In genomic region chr7:151341357-151342101, GRCh38 we compare ENCODE assay signal across 1 cellular context.
A peak's percentile ranks its signal among the peaks of the same experiment; 100 is the strongest.
TF ChIP-seq lines count a peak whose summit lies in the region.

Gene NUB1 (plus strand): TSS chr7:151341812. CDS start chr7:151345350, 3,538 bp downstream.

TF ChIP-seq in SK-N-SH, 30 proteins besides CTCF, POLR2A, EP300 and RAD21 (continued from another document):
- no peak for TF ChIP-seq SMC3 (IDR thresholded peaks at IDR 0.05; ENCODE audit: low read depth, low read length)
- TF ChIP-seq FOSL2 (IDR thresholded peaks at IDR 0.05; ENCODE audit: borderline replicate concordance, low read depth), result no peak
- TF ChIP-seq CHD2 (IDR thresholded peaks at IDR 0.05; ENCODE audit: low read length, partially characterized antibody), result peak; percentile 72
- no peak for TF ChIP-seq TCF12 (IDR thresholded peaks at IDR 0.05)
- TF ChIP-seq EZH2phosphoT487 (IDR thresholded peaks at IDR 0.05; ENCODE audit: borderline replicate concordance, low read depth), result no peak
- TF ChIP-seq GATA2 (CRISPR knock-in tag; IDR thresholded peaks at IDR 0.05), result no peak
- TF ChIP-seq YY1 (IDR thresholded peaks at IDR 0.05; ENCODE audit: low read depth), result peak; percentile 40; the same call in 1 of the 2 replicates
- TF ChIP-seq FOXJ3 (CRISPR knock-in tag; IDR thresholded peaks at IDR 0.05), result no peak
- no peak for TF ChIP-seq FOXM1 (IDR thresholded peaks at IDR 0.05; ENCODE audit: low read depth)
- TF ChIP-seq, protein P1, sequence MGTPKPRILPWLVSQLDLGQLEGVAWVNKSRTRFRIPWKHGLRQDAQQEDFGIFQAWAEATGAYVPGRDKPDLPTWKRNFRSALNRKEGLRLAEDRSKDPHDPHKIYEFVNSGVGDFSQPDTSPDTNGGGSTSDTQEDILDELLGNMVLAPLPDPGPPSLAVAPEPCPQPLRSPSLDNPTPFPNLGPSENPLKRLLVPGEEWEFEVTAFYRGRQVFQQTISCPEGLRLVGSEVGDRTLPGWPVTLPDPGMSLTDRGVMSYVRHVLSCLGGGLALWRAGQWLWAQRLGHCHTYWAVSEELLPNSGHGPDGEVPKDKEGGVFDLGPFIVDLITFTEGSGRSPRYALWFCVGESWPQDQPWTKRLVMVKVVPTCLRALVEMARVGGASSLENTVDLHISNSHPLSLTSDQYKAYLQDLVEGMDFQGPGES (IDR thresholded peaks at IDR 0.05; ENCODE audit: low read depth, low read length), result no peak
- no peak for TF ChIP-seq PBX3 (IDR thresholded peaks at IDR 0.05)
- TF ChIP-seq POLR2AphosphoS5 (IDR thresholded peaks at IDR 0.05; ENCODE audit: low read depth, low read length), result peak; percentile 79
- no peak for TF ChIP-seq RCOR1 (IDR thresholded peaks at IDR 0.05; ENCODE audit: low read length)
- peak; percentile 94 for TF ChIP-seq MXI1 (IDR thresholded peaks at IDR 0.05; ENCODE audit: low read depth, low read length)
- TF ChIP-seq, protein P2, sequence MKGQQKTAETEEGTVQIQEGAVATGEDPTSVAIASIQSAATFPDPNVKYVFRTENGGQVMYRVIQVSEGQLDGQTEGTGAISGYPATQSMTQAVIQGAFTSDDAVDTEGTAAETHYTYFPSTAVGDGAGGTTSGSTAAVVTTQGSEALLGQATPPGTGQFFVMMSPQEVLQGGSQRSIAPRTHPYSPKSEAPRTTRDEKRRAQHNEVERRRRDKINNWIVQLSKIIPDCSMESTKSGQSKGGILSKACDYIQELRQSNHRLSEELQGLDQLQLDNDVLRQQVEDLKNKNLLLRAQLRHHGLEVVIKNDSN (IDR thresholded peaks at IDR 0.05; ENCODE audit: borderline replicate concordance, low read depth), result no peak
- peak; percentile 91 for TF ChIP-seq GABPA (IDR thresholded peaks at IDR 0.05; ENCODE audit: low read depth)
